ENCODE assay signal across 1 cellular context in genomic region chr12:45695035-45695434, GRCh38.
TF ChIP-seq lines count a peak whose summit lies in the region.

No MANE protein-coding gene starts in this region.

TF ChIP-seq in IMR-90, 13 proteins besides CTCF, POLR2A, EP300 and RAD21:
- TF ChIP-seq CEBPB (IDR thresholded peaks at IDR 0.05; ENCODE audit: low read depth, low read length): no peak
- TF ChIP-seq MXI1 (IDR thresholded peaks at IDR 0.05; ENCODE audit: borderline replicate concordance, low read depth, low read length): no peak
- no peak for TF ChIP-seq RFX5 (IDR thresholded peaks at IDR 0.05; ENCODE audit: low read depth, low read length)
- no peak for TF ChIP-seq BHLHE40 (IDR thresholded peaks at IDR 0.05; ENCODE audit: low read depth, low read length)
- no peak for TF ChIP-seq SMC3 (IDR thresholded peaks at IDR 0.05; ENCODE audit: low read depth, low read length)
- TF ChIP-seq MAFK (IDR thresholded peaks at IDR 0.05; ENCODE audit: low read depth, low read length): no peak
- no peak for TF ChIP-seq RCOR1 (IDR thresholded peaks at IDR 0.05; ENCODE audit: insufficient replicate concordance, low read length)
- TF ChIP-seq, protein P1, sequence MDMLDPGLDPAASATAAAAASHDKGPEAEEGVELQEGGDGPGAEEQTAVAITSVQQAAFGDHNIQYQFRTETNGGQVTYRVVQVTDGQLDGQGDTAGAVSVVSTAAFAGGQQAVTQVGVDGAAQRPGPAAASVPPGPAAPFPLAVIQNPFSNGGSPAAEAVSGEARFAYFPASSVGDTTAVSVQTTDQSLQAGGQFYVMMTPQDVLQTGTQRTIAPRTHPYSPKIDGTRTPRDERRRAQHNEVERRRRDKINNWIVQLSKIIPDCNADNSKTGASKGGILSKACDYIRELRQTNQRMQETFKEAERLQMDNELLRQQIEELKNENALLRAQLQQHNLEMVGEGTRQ (IDR thresholded peaks at IDR 0.05; ENCODE audit: low read depth, low read length): no peak
- TF ChIP-seq NFE2L2 (IDR thresholded peaks at IDR 0.05; ENCODE audit: low read depth, low read length): no peak
- TF ChIP-seq, protein P2, sequence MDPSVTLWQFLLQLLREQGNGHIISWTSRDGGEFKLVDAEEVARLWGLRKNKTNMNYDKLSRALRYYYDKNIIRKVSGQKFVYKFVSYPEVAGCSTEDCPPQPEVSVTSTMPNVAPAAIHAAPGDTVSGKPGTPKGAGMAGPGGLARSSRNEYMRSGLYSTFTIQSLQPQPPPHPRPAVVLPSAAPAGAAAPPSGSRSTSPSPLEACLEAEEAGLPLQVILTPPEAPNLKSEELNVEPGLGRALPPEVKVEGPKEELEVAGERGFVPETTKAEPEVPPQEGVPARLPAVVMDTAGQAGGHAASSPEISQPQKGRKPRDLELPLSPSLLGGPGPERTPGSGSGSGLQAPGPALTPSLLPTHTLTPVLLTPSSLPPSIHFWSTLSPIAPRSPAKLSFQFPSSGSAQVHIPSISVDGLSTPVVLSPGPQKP (IDR thresholded peaks at IDR 0.05; ENCODE audit: borderline replicate concordance, low read depth, low read length): no peak
- no peak for TF ChIP-seq CHD1 (IDR thresholded peaks at IDR 0.05; ENCODE audit: low read depth, low read length)
